In genomic region chr11:125807909-125808308, GRCh38 we compare ENCODE assay signal across 36 cellular contexts. TPM values are rescaled to one million over a fixed set of nuclear protein-coding genes. Genes with fewer than 3 reads are reported as not detected.
DNase-seq lines count a peak whose midpoint lies in the region; ATAC-seq, FAIRE-seq and TF ChIP-seq lines count a peak whose summit lies in the region.
"Had no signal": no experiment of that assay in that cellular context is flagged by ENCODE, and none has a peak within 500 bp of the region (broad histone marks: within the 10 kb centered on the region; RNA-seq: fewer than 3 reads in every experiment).

No MANE protein-coding gene starts in this region.

- no peak overlapping the region for H4K8ac ChIP-seq in H1 (ENCODE audit: extremely low read depth, insufficient read depth, low read length)

- DNase-seq in A172 (ENCODE audit: low spot score) (peak; percentile 1), GM04504 (ENCODE audit: low read depth) (peak; percentile 1), PC-3 (peak; percentile 37), H1 (ENCODE audit: low read depth in 1 of 2, low spot score in 2 of 2) (no peak), vagina (ENCODE audit: extremely low spot score in 2 of 2) (no peak), RPMI8226 (no peak), ureter (ENCODE audit: low spot score) (no peak)
- DNase-seq in activated effector memory CD4-positive, alpha-beta T cell treated with Interleukin-2 at 50 U/mL for 16 hours = no peak
- DNase-seq: activated CD4-positive, alpha-beta T cell treated with anti-CD3 and anti-CD28 coated beads, Interleukin-2, amount 50 U/mL, for 4 hours; activated naive CD4-positive, alpha-beta T cell treated with Interleukin-2 at 50 U/mL for 16 hours; adrenal gland; AML-193; Calu3; CD4-positive, CD25-positive, alpha-beta regulatory T cell; DND-41; glutamatergic neuron; KBM-7; mammary epithelial cell; MM.1S; mucosa of descending colon; NCI-H1105 treated with DMSO at 0.1 percent for 48 hours; NCI-H2029; NCI-H2227 treated with DMSO at 0.1 percent for 48 hours; NCI-H748 treated with DMSO at 0.1 percent for 48 hours; occipital lobe; psoas muscle; stimulated activated CD4-positive, alpha-beta T cell treated with anti-CD3 and anti-CD28 coated beads, Interleukin-4, amount 100 ng/mL, for 4 hours; transverse colon had no signal

- H3K4me1 ChIP-seq in PC-3 (ENCODE audit: insufficient read depth, low read length) = no peaks in the 10 kb centered on the region
- no peaks in the 10 kb centered on the region for H3K4me1 ChIP-seq in H1 (replicated peaks in 1 of 4; ENCODE audit: control insufficient read depth in 3 of 4, insufficient read depth in 4 of 4, low read length in 3 of 4)
- H3K4me1 ChIP-seq in vagina = no peaks in the 10 kb centered on the region
- H3K4me1 ChIP-seq: adrenal gland, psoas muscle, transverse colon had no signal

- no peak overlapping the region for H3K18ac ChIP-seq in H1 (ENCODE audit: extremely low read depth, low read length)

- H2BK5ac ChIP-seq in H1 (ENCODE audit: low read depth, low read length) = no peak overlapping the region

- no peak overlapping the region for H2BK15ac ChIP-seq in H1 (ENCODE audit: low read length)

- BruUV-seq in PC-3 (replicated peaks; lab: Mats Ljungman, UMichigan) = no TSS peak

- CTCF ChIA-PET in PC-3 (lab: Charles Lee) = no interaction called here
- CTCF ChIA-PET in H1 (lab: Charles Lee; ENCODE audit: partially characterized antibody) = interaction anchor here (2.3 kb wide), 1 partner anchor 84 kb away, joined by 8 read pairs; no protein-coding TSS in a partner anchor

- no peak overlapping the region for H3K14ac ChIP-seq in H1 (ENCODE audit: insufficient read length)

- whole genome bisulfite sequencing in H1 (ENCODE audit: extremely low coverage in 1 of 2, insufficient coverage in 1 of 2, insufficient read length in 1 of 2, insufficient replicate concordance in 2 of 2, low coverage in 1 of 2, low lambda C conversion rate in 2 of 2, missing lambda C conversion rate in 1 of 2), 2 experiments = 83% methylated on average over 1 of the region's 1 CpG; no CpG with 5 or more reads in 1 of the 2 experiments

- H4K20me1 ChIP-seq in PC-3 (ENCODE audit: low read length) = no peaks in the 10 kb centered on the region
- H4K20me1 ChIP-seq in H1 (replicated peaks in 1 of 2; ENCODE audit: control insufficient read depth in 1 of 2, insufficient read depth in 2 of 2, low read length in 2 of 2) = no peaks in the 10 kb centered on the region

- no peak overlapping the region for H3K9ac ChIP-seq in PC-3 (ENCODE audit: low read length)
- no peak overlapping the region for H3K9ac ChIP-seq in H1 (replicated peaks in 1 of 4; ENCODE audit: extremely low read depth in 1 of 4, low read depth in 3 of 4, low read length in 3 of 4)

- ATAC-seq in PC-3 = no peak
- ATAC-seq: mucosa of descending colon; natural killer cell treated with Interleukin-12 subunit alpha and Interleukin-12 subunit beta and Interleukin-15 and Interleukin-18, amount 100 ng/mL, for 72 hours; psoas muscle; sciatic nerve had no signal

- TF ChIP-seq CTCF in PC-3 (conservative IDR thresholded peaks at IDR 0.05; ENCODE audit: low read depth, low read length) (no peak), H1 (IDR thresholded peaks at IDR 0.05; ENCODE audit: control extremely low read depth in 1 of 3, insufficient read depth in 1 of 3, low read depth in 1 of 3, low read length in 3 of 3) (no peak), vagina (IDR thresholded peaks at IDR 0.05) (no peak)

- FAIRE-seq in H1 (lab: Jason Lieb, UNC) = no peak
- FAIRE-seq: endothelial cell of umbilical vein, GM18507 had no signal

- no peak overlapping the region for H2AFZ ChIP-seq in PC-3 (ENCODE audit: low read length)
- peak overlapping the region; percentile 28; the same call in 1 of the 2 replicates for H2AFZ ChIP-seq in H1 (ENCODE audit: low read length)

- no peak overlapping the region for H3K56ac ChIP-seq in H1 (replicated peaks; ENCODE audit: insufficient read length, low read depth, low read length)

- POLR2A ChIA-PET in PC-3 (lab: Charles Lee; ENCODE audit: unreplicated experiment) (no interaction called here), H1 (lab: Charles Lee; ENCODE audit: partially characterized antibody) (no interaction called here)

- TF ChIP-seq EP300 in H1 (IDR thresholded peaks at IDR 0.05; ENCODE audit: borderline replicate concordance in 1 of 2, low read depth in 2 of 2, low read length in 2 of 2) = no peak

- H2AK5ac ChIP-seq in H1 (ENCODE audit: low read depth, low read length) = no peak overlapping the region

- H3K23me2 ChIP-seq in H1 (ENCODE audit: low read depth, low read length) = no peaks in the 10 kb centered on the region

- H2BK120ac ChIP-seq in H1 (replicated peaks; ENCODE audit: low read depth, low read length) = no peak overlapping the region

- TF ChIP-seq POLR2A in H1 (IDR thresholded peaks at IDR 0.05; ENCODE audit: control extremely low read depth in 1 of 2, low read depth in 2 of 2, low read length in 2 of 2) (no peak), vagina (IDR thresholded peaks at IDR 0.05) (no peak)

- H2BK12ac ChIP-seq in H1 (ENCODE audit: low read depth, low read length) = no peak overlapping the region

- no peak overlapping the region for H3K23ac ChIP-seq in H1 (ENCODE audit: insufficient read length)

- no peaks in the 10 kb centered on the region for H3F3A ChIP-seq in PC-3 (ENCODE audit: low read length, unreplicated experiment)

- no peaks in the 10 kb centered on the region for H3K79me1 ChIP-seq in H1 (ENCODE audit: low read depth, low read length)

- intact Hi-C loops in PC-3 (cut with micrococcal nuclease) = no loop called here
- intact Hi-C loops in vagina (cut with DNase I) = no loop called here

- no peak overlapping the region for H2BK20ac ChIP-seq in H1 (ENCODE audit: low read length)

- H3K27me3 ChIP-seq in PC-3 (ENCODE audit: low read length) (no peaks in the 10 kb centered on the region), H1 (replicated peaks in 1 of 4; ENCODE audit: control insufficient read depth in 3 of 4, extremely low read depth in 1 of 4, insufficient read depth in 3 of 4, low read length in 3 of 4) (no peaks in the 10 kb centered on the region), vagina (no peaks in the 10 kb centered on the region)
- H3K27me3 ChIP-seq: adrenal gland, transverse colon had no signal

- H3K27ac ChIP-seq in PC-3 (ENCODE audit: low read length) (no peak overlapping the region), H1 (ENCODE audit: low read depth, low read length) (no peak overlapping the region), vagina (no peak overlapping the region)
- H3K27ac ChIP-seq: adrenal gland, psoas muscle, RWPE1, transverse colon had no signal

- H3K36me3 ChIP-seq in PC-3 (ENCODE audit: low read depth, low read length) = no peaks in the 10 kb centered on the region
- H3K36me3 ChIP-seq in H1 (ENCODE audit: control insufficient read depth in 2 of 4, insufficient read depth in 4 of 4, low read length in 3 of 4) = no peaks in the 10 kb centered on the region
- no peaks in the 10 kb centered on the region for H3K36me3 ChIP-seq in vagina
- H3K36me3 ChIP-seq: adrenal gland, transverse colon had no signal

- no peak for TF ChIP-seq RAD21 in H1 (IDR thresholded peaks at IDR 0.05 in 1 of 2, conservative IDR thresholded peaks at IDR 0.05 in 1 of 2; ENCODE audit: low read depth in 2 of 2, low read length in 2 of 2)

- no peaks in the 10 kb centered on the region for H3K79me2 ChIP-seq in PC-3 (ENCODE audit: low read length)
- no peaks in the 10 kb centered on the region for H3K79me2 ChIP-seq in H1 (ENCODE audit: control insufficient read depth in 1 of 2, insufficient read depth in 2 of 2, low read length in 2 of 2)

- no peak overlapping the region for H4K5ac ChIP-seq in H1 (ENCODE audit: insufficient read length, low read depth, low read length)

- H3K9me3 ChIP-seq in PC-3 (ENCODE audit: low read length) (0 out of 2 replicates have a peak, but pooled peaks cover 4% of the 10 kb centered on the region), H1 (ENCODE audit: insufficient read depth in 2 of 2, low read depth in 1 of 2, low read length in 1 of 2) (peaks cover 3 to 4% of the 10 kb centered on the region in 2 experiments; a peak in 3 of 4 replicates), vagina (no peaks in the 10 kb centered on the region)
- H3K9me3 ChIP-seq: psoas muscle had no signal

- no peak overlapping the region for H3K4me2 ChIP-seq in PC-3 (ENCODE audit: low read length)
- H3K4me2 ChIP-seq in H1 (ENCODE audit: insufficient read depth in 1 of 2, low read depth in 2 of 2, low read length in 2 of 2) = no peak overlapping the region

- H3K4me3 ChIP-seq in PC-3 (ENCODE audit: low read length) (no peak overlapping the region), H1 (ENCODE audit: extremely low read depth in 1 of 4, insufficient read depth in 2 of 4, low read depth in 3 of 4, low read length in 4 of 4) (no peak overlapping the region), vagina (no peak overlapping the region)
- H3K4me3 ChIP-seq: adrenal gland, mucosa of descending colon, psoas muscle, transverse colon had no signal

- no peak overlapping the region for H4K91ac ChIP-seq in H1 (replicated peaks; ENCODE audit: insufficient read length, low read length)

- H3K9me2 ChIP-seq in PC-3 (replicated peaks; ENCODE audit: low read length) = no peaks in the 10 kb centered on the region

- no peak overlapping the region for H3K4ac ChIP-seq in H1 (replicated peaks; ENCODE audit: insufficient read length, low read depth, low read length)

RNA-seq across cellular contexts. Expression of gene PATE3, which starts 20.0 kb away (rescaled TPM):
- total RNA-seq in A172 (2014; rRNA removed; shearing (Covaris generic)) = not detected in 2 replicates
- total RNA-seq in PC-3 (2014; rRNA removed) (not detected in 2 replicates), vagina (not detected), ureter (not detected)
- not detected in 2 replicates for total RNA-seq in H1 (2021; fragmentation: NEBNext Ultra II Directional; extraction: Animal tissue kit (Norgen Biotek cat#: 25700))
- not detected in 2 replicates for polyA plus RNA-seq in H1 (2011; rRNA removed)
- polyA plus RNA-seq in H1 (2011; cell fraction: cytosol; rRNA removed) = not detected
- polyA plus RNA-seq in H1 (2011; cell fraction: nucleus; rRNA removed) = not detected
- not detected in 4 replicates for polyA plus RNA-seq in H1 (2012, experiment 1 of 2)
- not detected for polyA plus RNA-seq in H1 (2012, experiment 2 of 2)
- polyA plus RNA-seq in H1 (2013, experiment 1 of 2) = not detected
- polyA plus RNA-seq in H1 (2013, experiment 2 of 2) = not detected
- not detected in 2 replicates for polyA minus RNA-seq in H1 (2011; rRNA and poly(A)+ RNA removed)
- not detected for polyA minus RNA-seq in H1 (2011; cell fraction: cytosol; rRNA and poly(A)+ RNA removed)
- not detected for polyA minus RNA-seq in H1 (2011; cell fraction: nucleus; rRNA and poly(A)+ RNA removed)
- total RNA-seq: adrenal gland; Calu3; CD4-positive, CD25-positive, alpha-beta regulatory T cell; endothelial cell of umbilical vein; H4; mammary epithelial cell; mucosa of descending colon; natural killer cell treated with Interleukin-12 subunit alpha and Interleukin-12 subunit beta and Interleukin-15 and Interleukin-18, amount 100 ng/mL, for 72 hours; occipital lobe; psoas muscle; sciatic nerve; SK-MEL-5; subcutaneous adipose tissue; transverse colon had no signal
- polyA plus RNA-seq: adrenal gland; CD4-positive, CD25-positive, alpha-beta regulatory T cell; endothelial cell of umbilical vein; mammary epithelial cell; psoas muscle had no signal

RNA-seq across cellular contexts. Expression of gene PATE4, which starts 25.2 kb away (rescaled TPM):
- total RNA-seq in A172 (2014; rRNA removed; shearing (Covaris generic)) = not detected in 2 replicates
- not detected in 2 replicates for total RNA-seq in PC-3 (2014; rRNA removed)
- total RNA-seq in H1 (2021; fragmentation: NEBNext Ultra II Directional; extraction: Animal tissue kit (Norgen Biotek cat#: 25700)) = not detected in 2 replicates
- not detected in 2 replicates for polyA plus RNA-seq in H1 (2011; rRNA removed)
- not detected for polyA plus RNA-seq in H1 (2011; cell fraction: cytosol; rRNA removed)
- not detected for polyA plus RNA-seq in H1 (2011; cell fraction: nucleus; rRNA removed)
- polyA plus RNA-seq in H1 (2012, experiment 1 of 2) = not detected in 4 replicates
- not detected for polyA plus RNA-seq in H1 (2012, experiment 2 of 2)
- polyA plus RNA-seq in H1 (2013, experiment 1 of 2) = not detected
- polyA plus RNA-seq in H1 (2013, experiment 2 of 2) = not detected
- polyA minus RNA-seq in H1 (2011; rRNA and poly(A)+ RNA removed) = not detected in 2 replicates
- not detected for polyA minus RNA-seq in H1 (2011; cell fraction: cytosol; rRNA and poly(A)+ RNA removed)
- not detected for polyA minus RNA-seq in H1 (2011; cell fraction: nucleus; rRNA and poly(A)+ RNA removed)
- not detected for total RNA-seq in vagina
- total RNA-seq in ureter = not detected
- total RNA-seq: adrenal gland; Calu3; CD4-positive, CD25-positive, alpha-beta regulatory T cell; endothelial cell of umbilical vein; H4; mammary epithelial cell; mucosa of descending colon; natural killer cell treated with Interleukin-12 subunit alpha and Interleukin-12 subunit beta and Interleukin-15 and Interleukin-18, amount 100 ng/mL, for 72 hours; occipital lobe; psoas muscle; sciatic nerve; SK-MEL-5; subcutaneous adipose tissue; transverse colon had no signal
- polyA plus RNA-seq: adrenal gland; CD4-positive, CD25-positive, alpha-beta regulatory T cell; endothelial cell of umbilical vein; mammary epithelial cell; psoas muscle had no signal

RNA-seq across cellular contexts. Expression of gene PATE2, which starts 29.3 kb away (rescaled TPM):
- total RNA-seq in A172 (2014; rRNA removed; shearing (Covaris generic)) = not detected in 2 replicates
- not detected in 2 replicates for total RNA-seq in PC-3 (2014; rRNA removed)
- total RNA-seq in H1 (2021; fragmentation: NEBNext Ultra II Directional; extraction: Animal tissue kit (Norgen Biotek cat#: 25700)) = not detected in 2 replicates
- 0.14 TPM in 1 of 2 replicates, not detected in the other for polyA plus RNA-seq in H1 (2011; rRNA removed)
- polyA plus RNA-seq in H1 (2011; cell fraction: cytosol; rRNA removed) = not detected
- 0.06 TPM for polyA plus RNA-seq in H1 (2011; cell fraction: nucleus; rRNA removed)
- not detected in 4 replicates for polyA plus RNA-seq in H1 (2012, experiment 1 of 2)
- not detected for polyA plus RNA-seq in H1 (2012, experiment 2 of 2)
- polyA plus RNA-seq in H1 (2013, experiment 1 of 2) = 0.04 TPM
- 0.07 TPM for polyA plus RNA-seq in H1 (2013, experiment 2 of 2)
- polyA minus RNA-seq in H1 (2011; rRNA and poly(A)+ RNA removed) = not detected in 2 replicates
- polyA minus RNA-seq in H1 (2011; cell fraction: cytosol; rRNA and poly(A)+ RNA removed) = not detected
- 0.60 TPM for polyA minus RNA-seq in H1 (2011; cell fraction: nucleus; rRNA and poly(A)+ RNA removed)
- not detected for total RNA-seq in vagina
- 0.23 TPM for total RNA-seq in ureter
- total RNA-seq: Calu3; CD4-positive, CD25-positive, alpha-beta regulatory T cell; H4; mammary epithelial cell; sciatic nerve; subcutaneous adipose tissue; transverse colon had no signal
- polyA plus RNA-seq: adrenal gland; CD4-positive, CD25-positive, alpha-beta regulatory T cell; endothelial cell of umbilical vein; mammary epithelial cell; psoas muscle had no signal

Comparison
In these comparisons a context has a peak if more than half of its experiments do, and no peak if none do; other contexts are left out.
1. DNase-seq: peak in A172 (single experiment), GM04504 (single experiment) and PC-3 (single experiment); none in H1 (0 of 2), vagina (0 of 2), activated effector memory CD4-positive, alpha-beta T cell treated with Interleukin-2 at 50 U/mL for 16 hours (single experiment), RPMI8226 (single experiment) and ureter (single experiment).